Comparison of ENCODE assay signal across 26 cellular contexts in the genomic region with DNA sequence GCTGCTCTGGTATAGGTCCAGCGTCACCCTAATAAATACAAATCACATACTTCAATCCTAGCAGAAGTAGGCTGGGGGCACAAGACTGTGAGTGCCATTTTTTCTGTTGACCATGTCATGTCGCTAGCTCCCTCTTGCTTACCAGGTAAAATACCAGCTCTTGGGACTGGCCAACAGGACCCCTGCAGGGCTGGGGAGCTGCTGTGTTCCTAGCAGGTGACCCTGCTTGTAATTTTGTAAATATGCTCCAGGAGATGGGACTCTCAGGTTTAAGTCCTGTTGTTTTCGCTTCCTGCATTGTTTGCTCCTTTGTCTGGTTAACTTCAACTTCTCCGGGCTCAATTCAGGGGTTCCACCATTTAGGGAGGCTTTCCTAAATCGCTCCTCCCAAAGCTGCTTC.
"Had no signal": no experiment of that assay in that cellular context is flagged by ENCODE, and none has a peak within 500 bp of the region (broad histone marks: within the 10 kb centered on the region; RNA-seq: fewer than 3 reads in every experiment).

No MANE protein-coding gene starts in this region.

- H3K4me3 Mint-ChIP-seq: stimulated activated effector memory CD8-positive, alpha-beta T cell treated with anti-CD3 and anti-CD28 coated beads, Interleukin-12 subunit alpha, Interleukin-12 subunit beta, amount 100 ng/mL, for 72 hours; stimulated activated memory B cell treated with anti-CD40 and anti-IgM and Interleukin-4, amounts not matched to agents 10 μg/mL and 1 μg/mL and 100 μg/mL, for 72 hours; stimulated activated naive B cell treated with anti-CD40 and anti-IgM and Interleukin-4, amounts not matched to agents 10 μg/mL and 1 μg/mL and 100 μg/mL, for 72 hours; stimulated activated naive CD8-positive, alpha-beta T cell treated with anti-CD3 and anti-CD28 coated beads, Interleukin-15, amount 100 ng/mL, for 72 hours; stimulated activated naive CD8-positive, alpha-beta T cell treated with anti-CD3 and anti-CD28 coated beads, Interleukin-15, Interleukin-2, amounts not matched to agents 100 ng/mL and 50 ng/mL, for 24 hours; type B pancreatic cell had no signal

- H3K4me1 ChIP-seq: stomach, suprapubic skin, testis, tibial artery, transverse colon, upper lobe of left lung, upper lobe of right lung, uterus, vagina had no signal

- ATAC-seq: stimulated activated memory B cell treated with anti-CD40 and anti-IgM and Interleukin-4, amounts not matched to agents 10 μg/mL and 1 μg/mL and 100 μg/mL, for 72 hours; stimulated activated naive B cell treated with anti-CD40 and anti-IgM and Interleukin-4, amounts not matched to agents 10 μg/mL and 1 μg/mL and 100 μg/mL, for 72 hours; stimulated activated naive CD8-positive, alpha-beta T cell treated with anti-CD3 and anti-CD28 coated beads, Interleukin-15, amount 100 ng/mL, for 72 hours; stimulated activated naive CD8-positive, alpha-beta T cell treated with anti-CD3 and anti-CD28 coated beads, Interleukin-15, Interleukin-2, amounts not matched to agents 100 U/mL and 50 U/mL, for 24 hours; upper lobe of right lung had no signal

- H3K4me3 ChIP-seq: stomach, suprapubic skin, testis, thoracic aorta, thyroid gland, tibial artery, tibial nerve, transverse colon, upper lobe of left lung, upper lobe of right lung, uterus, vagina had no signal

- H3K27ac ChIP-seq: stomach, suprapubic skin, testis, thoracic aorta, thyroid gland, tibial artery, tibial nerve, transverse colon, upper lobe of left lung, upper lobe of right lung, uterus, vagina had no signal

- H3K27me3 ChIP-seq: stomach, suprapubic skin, testis, thyroid gland, tibial artery, tibial nerve, transverse colon, upper lobe of left lung, upper lobe of right lung, uterus, vagina had no signal

- H3K27ac Mint-ChIP-seq: stimulated activated effector memory CD8-positive, alpha-beta T cell treated with anti-CD3 and anti-CD28 coated beads, Interleukin-12 subunit alpha, Interleukin-12 subunit beta, amount 100 ng/mL, for 72 hours; stimulated activated memory B cell treated with anti-CD40 and anti-IgM and Interleukin-4, amounts not matched to agents 10 μg/mL and 1 μg/mL and 100 μg/mL, for 72 hours; stimulated activated naive B cell treated with anti-CD40 and anti-IgM and Interleukin-4, amounts not matched to agents 10 μg/mL and 1 μg/mL and 100 μg/mL, for 72 hours; stimulated activated naive CD8-positive, alpha-beta T cell treated with anti-CD3 and anti-CD28 coated beads, Interleukin-15, Interleukin-2, amounts not matched to agents 100 ng/mL and 50 ng/mL, for 24 hours; type B pancreatic cell had no signal

- H3K27me3 Mint-ChIP-seq: stimulated activated memory B cell treated with anti-CD40 and anti-IgM and Interleukin-4, amounts not matched to agents 10 μg/mL and 1 μg/mL and 100 μg/mL, for 72 hours; type B pancreatic cell had no signal

- H3K4me1 Mint-ChIP-seq: stimulated activated effector memory CD8-positive, alpha-beta T cell treated with anti-CD3 and anti-CD28 coated beads, Interleukin-12 subunit alpha, Interleukin-12 subunit beta, amount 100 ng/mL, for 72 hours; stimulated activated memory B cell treated with anti-CD40 and anti-IgM and Interleukin-4, amounts not matched to agents 10 μg/mL and 1 μg/mL and 100 μg/mL, for 72 hours; stimulated activated naive B cell treated with anti-CD40 and anti-IgM and Interleukin-4, amounts not matched to agents 10 μg/mL and 1 μg/mL and 100 μg/mL, for 72 hours; stimulated activated naive CD8-positive, alpha-beta T cell treated with anti-CD3 and anti-CD28 coated beads, Interleukin-15, amount 100 ng/mL, for 72 hours had no signal

- H3K9me3 Mint-ChIP-seq: stimulated activated effector memory CD8-positive, alpha-beta T cell treated with anti-CD3 and anti-CD28 coated beads, Interleukin-12 subunit alpha, Interleukin-12 subunit beta, amount 100 ng/mL, for 72 hours; stimulated activated memory B cell treated with anti-CD40 and anti-IgM and Interleukin-4, amounts not matched to agents 10 μg/mL and 1 μg/mL and 100 μg/mL, for 72 hours; stimulated activated naive B cell treated with anti-CD40 and anti-IgM and Interleukin-4, amounts not matched to agents 10 μg/mL and 1 μg/mL and 100 μg/mL, for 72 hours; stimulated activated naive CD8-positive, alpha-beta T cell treated with anti-CD3 and anti-CD28 coated beads, Interleukin-15, amount 100 ng/mL, for 72 hours; stimulated activated naive CD8-positive, alpha-beta T cell treated with anti-CD3 and anti-CD28 coated beads, Interleukin-15, Interleukin-2, amounts not matched to agents 100 ng/mL and 50 ng/mL, for 24 hours; type B pancreatic cell had no signal

- H3K36me3 Mint-ChIP-seq: stimulated activated effector memory CD8-positive, alpha-beta T cell treated with anti-CD3 and anti-CD28 coated beads, Interleukin-12 subunit alpha, Interleukin-12 subunit beta, amount 100 ng/mL, for 72 hours; stimulated activated memory B cell treated with anti-CD40 and anti-IgM and Interleukin-4, amounts not matched to agents 10 μg/mL and 1 μg/mL and 100 μg/mL, for 72 hours; stimulated activated naive B cell treated with anti-CD40 and anti-IgM and Interleukin-4, amounts not matched to agents 10 μg/mL and 1 μg/mL and 100 μg/mL, for 72 hours had no signal

- DNase-seq: stimulated activated CD4-positive, alpha-beta T cell treated with anti-CD3 and anti-CD28 coated beads, Interleukin-2, amount 100 ng/mL, for 48 hours; stimulated activated CD4-positive, alpha-beta T cell treated with anti-CD3 and anti-CD28 coated beads, Interleukin-4, amount 100 ng/mL, for 1 hour; stimulated activated CD4-positive, alpha-beta T cell treated with anti-CD3 and anti-CD28 coated beads, Interleukin-4, amount 100 ng/mL, for 24 hours; stimulated activated CD4-positive, alpha-beta T cell treated with anti-CD3 and anti-CD28 coated beads, Interleukin-4, amount 100 ng/mL, for 4 hours; stimulated activated CD8-positive, alpha-beta memory T cell treated with anti-CD3 and anti-CD28 coated beads, Interleukin-4, amount 100 ng/mL, for 48 hours; stimulated activated naive B cell treated with anti-CD40 and anti-IgM and Interleukin-4, amounts not matched to agents 10 μg/mL and 1 μg/mL and 100 μg/mL, for 72 hours; stimulated activated naive CD4-positive, alpha-beta T cell; stimulated activated naive CD4-positive, alpha-beta T cell treated with Interleukin-2 at 50 U/mL for 16 hours; stimulated activated naive CD8-positive, alpha-beta T cell treated with anti-CD3 and anti-CD28 coated beads, Interleukin-15, amount 100 ng/mL, for 72 hours; stimulated activated naive CD8-positive, alpha-beta T cell treated with anti-CD3 and anti-CD28 coated beads, Interleukin-15, Interleukin-2, amounts not matched to agents 100 U/mL and 50 U/mL, for 24 hours; stomach; testis; thyroid gland; tibial artery; transverse colon; upper lobe of left lung; upper lobe of right lung; uterus had no signal

- H3K9me3 ChIP-seq: stomach, suprapubic skin, testis, thoracic aorta, thyroid gland, tibial artery, tibial nerve, transverse colon, upper lobe of left lung, upper lobe of right lung, uterus, vagina had no signal

- H3K36me3 ChIP-seq: stomach, suprapubic skin, thoracic aorta, thyroid gland, tibial artery, tibial nerve, transverse colon, upper lobe of left lung, upper lobe of right lung, uterus, vagina had no signal
